In genomic region chr16:668519-669171, GRCh38 we compare ENCODE assay signal across 6 cellular contexts. TPM values are rescaled to one million over a fixed set of nuclear protein-coding genes. Genes with fewer than 3 reads are reported as not detected.
DNase-seq lines count a peak whose midpoint lies in the region; TF ChIP-seq lines count a peak whose summit lies in the region.

No MANE protein-coding gene starts in this region.

- H3K4me2 ChIP-seq in BLaER1 treated with 17β-estradiol and CSF1 and Interleukin-3, amounts not matched to agents 10 nM and 100 nM: peak overlapping the region; percentile 89 to 99 (median 96)
- H3K4me2 ChIP-seq in Loucy (ENCODE audit: low read depth, low read length, poor library complexity, severe bottlenecking): peak overlapping the region; percentile 67

- peaks cover 16 to 54% (median 49%) of the 10 kb centered on the region in 11 experiments; a peak in 21 of 22 replicates for H4K20me1 ChIP-seq in BLaER1 treated with 17β-estradiol and CSF1 and Interleukin-3, amounts not matched to agents 10 nM and 100 nM
- H4K20me1 ChIP-seq in Loucy (ENCODE audit: insufficient read depth, low read length, poor library complexity, severe bottlenecking): no peaks in the 10 kb centered on the region

- DNase-seq in fibroblast of the aortic adventitia (ENCODE audit: low read depth): no peak
- no peak for DNase-seq in GM13977 (ENCODE audit: low spot score)
- DNase-seq in ecto neural progenitor cell (ENCODE audit: low spot score): no peak

- TF ChIP-seq CTCF in Loucy (conservative IDR thresholded peaks at IDR 0.05; ENCODE audit: low read length) (no peak), fibroblast of the aortic adventitia (IDR thresholded peaks at IDR 0.05; ENCODE audit: insufficient read depth, low read length) (no peak), GM13977 (IDR thresholded peaks at IDR 0.05; ENCODE audit: extremely low read depth, insufficient read depth, missing control alignments) (no peak)

- H3K4me1 ChIP-seq in BLaER1 treated with 17β-estradiol and CSF1 and Interleukin-3, amounts not matched to agents 10 nM and 100 nM: peaks cover 18 to 44% (median 33%) of the 10 kb centered on the region in 10 experiments
- peaks cover 5% of the 10 kb centered on the region for H3K4me1 ChIP-seq in Loucy (ENCODE audit: insufficient read depth, low read length, poor library complexity, severe bottlenecking)

- peak overlapping the region; percentile 91 to 99 (median 96) for H3K9ac ChIP-seq in BLaER1 treated with 17β-estradiol and CSF1 and Interleukin-3, amounts not matched to agents 10 nM and 100 nM
- H3K9ac ChIP-seq in Loucy (ENCODE audit: low read depth, low read length, poor library complexity, severe bottlenecking): peak overlapping the region; percentile 90

- peaks cover 41 to 54% (median 44%) of the 10 kb centered on the region in 11 experiments for H3K36me3 ChIP-seq in BLaER1 treated with 17β-estradiol and CSF1 and Interleukin-3, amounts not matched to agents 10 nM and 100 nM
- H3K36me3 ChIP-seq in Loucy (ENCODE audit: insufficient read depth, low read length): no peaks in the 10 kb centered on the region

- H3K27ac ChIP-seq in BLaER1 treated with 17β-estradiol and CSF1 and Interleukin-3, amounts not matched to agents 10 nM and 100 nM: peak overlapping the region; percentile 85 to 93 (median 90)
- H3K27ac ChIP-seq in temporal lobe (ENCODE audit: low read depth, low read length): peak overlapping the region; percentile 61

- no peaks in the 10 kb centered on the region for H3F3A ChIP-seq in Loucy (ENCODE audit: low read depth)

- in situ Hi-C loops in GM13977 (cut with MboI; ENCODE audit: low pct_unique_long_range_greater_than_20kb, low sequenced_read_pairs, unreplicated experiment): no loop called here

- no peaks in the 10 kb centered on the region for H3K9me2 ChIP-seq in Loucy (replicated peaks; ENCODE audit: low read depth, low read length)

- peak overlapping the region; percentile 89 to 100 (median 100) for H3K4me3 ChIP-seq in BLaER1 treated with 17β-estradiol and CSF1 and Interleukin-3, amounts not matched to agents 10 nM and 100 nM
- H3K4me3 ChIP-seq in Loucy (ENCODE audit: low read length, poor library complexity, severe bottlenecking) (peak overlapping the region; percentile 80), fibroblast of the aortic adventitia (ENCODE audit: low read depth, low read length) (peak overlapping the region; percentile 83)

- H3K79me2 ChIP-seq in Loucy (ENCODE audit: insufficient read depth, low read length): peaks cover 17% of the 10 kb centered on the region; the same call in 1 of the 2 replicates

- 0 out of 2 replicates have a peak overlapping the region, but pooled peaks have one; percentile 45 for H2AFZ ChIP-seq in Loucy (ENCODE audit: low read length)

- no peaks in the 10 kb centered on the region for H3K9me3 ChIP-seq in BLaER1 treated with 17β-estradiol and CSF1 and Interleukin-3, amounts not matched to agents 10 nM and 100 nM (replicated peaks in 1 of 11)
- H3K9me3 ChIP-seq in Loucy (ENCODE audit: insufficient read depth, low read depth, low read length): no peaks in the 10 kb centered on the region

- peaks cover 0 to 1% (median 0%) of the 10 kb centered on the region in 11 experiments; a peak in 1 of 22 replicates for H3K27me3 ChIP-seq in BLaER1 treated with 17β-estradiol and CSF1 and Interleukin-3, amounts not matched to agents 10 nM and 100 nM
- H3K27me3 ChIP-seq in Loucy (ENCODE audit: insufficient read depth, low read length, poor library complexity, severe bottlenecking): no peaks in the 10 kb centered on the region

RNA-seq across cellular contexts. Expression of gene RHOT2, which starts 0.7 kb away (rescaled TPM):
- total RNA-seq in fibroblast of the aortic adventitia (ENCODE audit: low replicate concordance) (24.4 and 34.5 TPM in 2 replicates), temporal lobe (26.1 TPM)

RNA-seq across cellular contexts. Expression of gene RHBDL1, which starts 6.8 kb away (rescaled TPM):
- total RNA-seq in fibroblast of the aortic adventitia (ENCODE audit: low replicate concordance) (1.6 and 3.2 TPM in 2 replicates), temporal lobe (1.7 TPM)

RNA-seq across cellular contexts. Expression of gene STUB1, which starts 11.6 kb away (rescaled TPM):
- total RNA-seq in fibroblast of the aortic adventitia (ENCODE audit: low replicate concordance): 88.9 and 112 TPM in 2 replicates
- total RNA-seq in temporal lobe: 37.9 TPM

RNA-seq across cellular contexts. Expression of gene JMJD8, which starts 15.5 kb away (rescaled TPM):
- total RNA-seq in fibroblast of the aortic adventitia (ENCODE audit: low replicate concordance) (32.0 and 42.8 TPM in 2 replicates), temporal lobe (15.5 TPM)

RNA-seq across cellular contexts. Expression of gene WDR90, which starts 19.5 kb away (rescaled TPM):
- total RNA-seq in fibroblast of the aortic adventitia (ENCODE audit: low replicate concordance) (12.7 and 25.0 TPM in 2 replicates), temporal lobe (10.8 TPM)
